8 cellular contexts compared by ENCODE assay signal in the genomic region with DNA sequence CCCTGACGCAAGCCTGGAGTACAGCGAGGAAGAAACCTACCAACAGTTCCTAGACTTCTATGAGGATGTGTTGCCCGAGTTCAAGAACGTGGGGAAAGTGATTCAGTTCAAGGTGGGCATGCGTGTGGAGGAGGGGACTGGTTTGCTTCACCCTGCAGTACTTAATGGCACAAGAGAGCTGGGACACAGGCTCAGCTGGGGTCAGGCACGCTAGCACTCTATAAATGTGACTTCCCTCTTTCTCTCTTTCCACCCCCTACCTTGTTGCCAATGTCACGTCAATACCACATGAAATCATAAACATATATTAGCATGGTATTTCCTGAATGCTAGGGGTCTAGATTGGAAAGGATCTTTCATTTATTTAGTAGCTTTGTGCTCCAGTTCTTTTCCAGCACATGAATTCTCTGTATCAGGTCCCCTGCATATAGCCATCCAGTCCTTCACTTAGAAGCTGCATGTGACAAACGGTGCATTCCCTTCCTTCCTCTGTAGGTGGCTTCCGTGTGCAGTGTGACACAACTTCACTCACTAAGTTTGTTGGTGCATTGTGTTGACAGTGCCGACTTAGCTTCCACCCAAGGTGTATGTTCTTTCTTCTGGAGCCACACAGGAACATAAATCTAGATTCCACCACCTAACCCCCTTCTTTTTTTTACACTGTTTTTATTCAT. TPM values are rescaled to one million over a fixed set of nuclear protein-coding genes. Genes with fewer than 3 reads are reported as not detected.
DNase-seq lines count a peak whose midpoint lies in the region; ATAC-seq, FAIRE-seq and TF ChIP-seq lines count a peak whose summit lies in the region.

No MANE protein-coding gene starts in this region.

- H3K4me1 ChIP-seq in A673 (ENCODE audit: insufficient read depth, low read length, poor library complexity, severe bottlenecking) (peaks cover 7% of the 10 kb centered on the region), SJCRH30 (peaks cover 27% of the 10 kb centered on the region), H1 (replicated peaks in 1 of 4; ENCODE audit: control insufficient read depth in 3 of 4, insufficient read depth in 4 of 4, low read length in 3 of 4) (peaks cover 1 to 10% (median 7%) of the 10 kb centered on the region in 4 experiments; a peak in 5 of 7 replicates), neuronal stem cell (ENCODE audit: control insufficient read depth in 2 of 2, insufficient read depth in 1 of 2, low read depth in 1 of 2, low read length in 2 of 2) (peaks cover 0 to 10% of the 10 kb centered on the region in 2 donors)

- H3K56ac ChIP-seq in H1 (replicated peaks; ENCODE audit: insufficient read length, low read depth, low read length), result no peak overlapping the region

- FAIRE-seq in H1 (lab: Jason Lieb, UNC), result peak; percentile 92

- no peak overlapping the region for H4K5ac ChIP-seq in H1 (ENCODE audit: insufficient read length, low read depth, low read length)

- H3K14ac ChIP-seq in H1 (ENCODE audit: insufficient read length) (no peak overlapping the region), neuronal stem cell (ENCODE audit: low read length) (no peak overlapping the region)

- intact Hi-C loops in A673 (cut with micrococcal nuclease; ENCODE audit: unreplicated experiment), result loop anchor here (2.0 kb wide), 1 partner anchor 55 kb away; no protein-coding TSS in a partner anchor

- H4K91ac ChIP-seq in H1 (replicated peaks; ENCODE audit: insufficient read length, low read length) (no peak overlapping the region), neuronal stem cell (ENCODE audit: low read depth, low read length, poor library complexity) (no peak overlapping the region)

- H4K20me1 ChIP-seq in H1 (replicated peaks in 1 of 2; ENCODE audit: control insufficient read depth in 1 of 2, insufficient read depth in 2 of 2, low read length in 2 of 2), result no peaks in the 10 kb centered on the region

- no peak for TF ChIP-seq EP300 in H1 (IDR thresholded peaks at IDR 0.05; ENCODE audit: borderline replicate concordance in 1 of 2, low read depth in 2 of 2, low read length in 2 of 2)

- DNase-seq in A673 (ENCODE audit: low spot score), result peak; percentile 74
- peak; percentile 15 to 47 for DNase-seq in SJCRH30
- no peak for DNase-seq in H1 (ENCODE audit: low read depth in 1 of 2, low spot score in 2 of 2)
- DNase-seq in neuronal stem cell (ENCODE audit: low spot score), result peak; percentile 3
- no peak for DNase-seq in NCI-H1092 (lab: John Stamatoyannopoulos, UW)

- H2BK5ac ChIP-seq in H1 (ENCODE audit: low read depth, low read length), result 0 out of 2 replicates have a peak overlapping the region, but pooled peaks have one; percentile 6
- no peak overlapping the region for H2BK5ac ChIP-seq in neuronal stem cell (ENCODE audit: low read length)

- WGBS in H1 (ENCODE audit: extremely low coverage in 1 of 2, insufficient coverage in 1 of 2, insufficient read length in 1 of 2, insufficient replicate concordance in 2 of 2, low coverage in 1 of 2, low lambda C conversion rate in 2 of 2, missing lambda C conversion rate in 1 of 2), 2 experiments, result 58% methylated on average over 8 of the region's 10 CpGs; no CpG with 5 or more reads in 1 of the 2 experiments
- no CpG with 5 or more reads among the region's 10 CpGs for WGBS in neuronal stem cell (ENCODE audit: extremely low coverage in 2 of 2, insufficient read length in 2 of 2, insufficient replicate concordance in 1 of 2), 2 donors

- H4K8ac ChIP-seq in H1 (ENCODE audit: extremely low read depth, insufficient read depth, low read length) (no peak overlapping the region), neuronal stem cell (ENCODE audit: low read depth, low read length) (no peak overlapping the region)

- TF ChIP-seq POLR2A in H1 (IDR thresholded peaks at IDR 0.05; ENCODE audit: control extremely low read depth in 1 of 2, low read depth in 2 of 2, low read length in 2 of 2), result no peak

- no peak overlapping the region for H2BK120ac ChIP-seq in H1 (replicated peaks; ENCODE audit: low read depth, low read length)
- H2BK120ac ChIP-seq in neuronal stem cell (ENCODE audit: low read depth, low read length), result no peak overlapping the region

- no peak overlapping the region for H2BK15ac ChIP-seq in H1 (ENCODE audit: low read length)
- H2BK15ac ChIP-seq in neuronal stem cell (ENCODE audit: low read length), result no peak overlapping the region

- H3K9ac ChIP-seq in H1 (replicated peaks in 1 of 4; ENCODE audit: extremely low read depth in 1 of 4, low read depth in 3 of 4, low read length in 3 of 4) (no peak overlapping the region), neuronal stem cell (ENCODE audit: low read depth, low read length, poor library complexity) (no peak overlapping the region)

- TF ChIP-seq CTCF in A673 (conservative IDR thresholded peaks at IDR 0.05; ENCODE audit: low read depth, low read length) (peak; percentile 64), GM12874 (IDR thresholded peaks at IDR 0.05; ENCODE audit: insufficient read depth, low read depth, low read length) (peak; percentile 50; the same call in 1 of the 2 replicates), H1 (IDR thresholded peaks at IDR 0.05; ENCODE audit: control extremely low read depth in 1 of 3, insufficient read depth in 1 of 3, low read depth in 1 of 3, low read length in 3 of 3) (peak; percentile 27 to 55 (median 31); a peak in 3 of 4 replicates)

- H3K79me2 ChIP-seq in H1 (ENCODE audit: control insufficient read depth in 1 of 2, insufficient read depth in 2 of 2, low read length in 2 of 2), result no peaks in the 10 kb centered on the region

- H3K4me2 ChIP-seq in H1 (ENCODE audit: insufficient read depth in 1 of 2, low read depth in 2 of 2, low read length in 2 of 2), result peak overlapping the region in 1 of 2 experiments; percentile 13; a peak in 1 of 4 replicates
- no peak overlapping the region for H3K4me2 ChIP-seq in neuronal stem cell (ENCODE audit: insufficient read depth, low read length, poor library complexity, severe bottlenecking)

- H3K36me3 ChIP-seq in A673 (ENCODE audit: insufficient read depth, low read length, poor library complexity, severe bottlenecking), result peaks cover 21% of the 10 kb centered on the region
- H3K36me3 ChIP-seq in SJCRH30, result peaks cover 38% of the 10 kb centered on the region
- H3K36me3 ChIP-seq in H1 (ENCODE audit: control insufficient read depth in 2 of 4, insufficient read depth in 4 of 4, low read length in 3 of 4), result peaks cover 0 to 26% (median 7%) of the 10 kb centered on the region in 4 experiments; a peak in 5 of 8 replicates
- peaks cover 4 to 87% of the 10 kb centered on the region in 2 donors for H3K36me3 ChIP-seq in neuronal stem cell (replicated peaks in 1 of 2; ENCODE audit: control insufficient read depth in 2 of 2, insufficient read depth in 2 of 2, low read length in 2 of 2)

- H2AFZ ChIP-seq in H1 (ENCODE audit: low read length), result no peak overlapping the region
- no peak overlapping the region for H2AFZ ChIP-seq in neuronal stem cell (ENCODE audit: low read length)

- peak; percentile 97 for ATAC-seq in HG02884 (IDR thresholded peaks at IDR 0.05; ENCODE audit: unreplicated experiment)
- ATAC-seq in GM21381 (IDR thresholded peaks at IDR 0.05; ENCODE audit: unreplicated experiment), result no peak

- H3K23me2 ChIP-seq in H1 (ENCODE audit: low read depth, low read length), result no peaks in the 10 kb centered on the region

- H3K9me3 ChIP-seq in A673 (ENCODE audit: low read depth, low read length, poor library complexity, severe bottlenecking) (no peaks in the 10 kb centered on the region), SJCRH30 (replicated peaks) (no peaks in the 10 kb centered on the region), H1 (ENCODE audit: insufficient read depth in 2 of 2, low read depth in 1 of 2, low read length in 1 of 2) (no peaks in the 10 kb centered on the region), neuronal stem cell (replicated peaks in 1 of 2; ENCODE audit: control insufficient read depth in 2 of 2, insufficient read depth in 1 of 2, low read depth in 1 of 2, low read length in 2 of 2) (no peaks in the 10 kb centered on the region)

- POLR2A ChIA-PET in A673 (lab: Charles Lee; ENCODE audit: low non-redundant PET), result no interaction called here
- POLR2A ChIA-PET in H1 (lab: Charles Lee; ENCODE audit: partially characterized antibody), result interaction anchor here (0.6 to 1.4 kb wide), 6 partner anchors 10 to 950 kb away, joined by 3 to 9 read pairs (median 4); a partner anchor contains a TSS

- H3K79me1 ChIP-seq in H1 (ENCODE audit: low read depth, low read length) (no peaks in the 10 kb centered on the region), neuronal stem cell (ENCODE audit: low read depth, low read length) (no peaks in the 10 kb centered on the region)

- H3K27ac ChIP-seq in A673 (ENCODE audit: low read depth, low read length, poor library complexity, severe bottlenecking) (no peak overlapping the region), SJCRH30 (no peak overlapping the region), H1 (ENCODE audit: low read depth, low read length) (peak overlapping the region; percentile 45; the same call in 1 of the 2 replicates), neuronal stem cell (replicated peaks; ENCODE audit: low read length) (no peak overlapping the region)

- H3K4ac ChIP-seq in H1 (replicated peaks; ENCODE audit: insufficient read length, low read depth, low read length), result no peak overlapping the region
- no peak overlapping the region for H3K4ac ChIP-seq in neuronal stem cell (ENCODE audit: low read length)

- H3K27me3 ChIP-seq in A673 (replicated peaks; ENCODE audit: insufficient read depth, low read depth, low read length, poor library complexity) (no peaks in the 10 kb centered on the region), SJCRH30 (no peaks in the 10 kb centered on the region), H1 (replicated peaks in 1 of 4; ENCODE audit: control insufficient read depth in 3 of 4, extremely low read depth in 1 of 4, insufficient read depth in 3 of 4, low read length in 3 of 4) (no peaks in the 10 kb centered on the region), neuronal stem cell (ENCODE audit: control insufficient read depth in 3 of 3, insufficient read depth in 3 of 3, low read depth in 1 of 3, low read length in 3 of 3) (no peaks in the 10 kb centered on the region)

- CTCF ChIA-PET in A673 (lab: Charles Lee), result interaction anchor here (0.5 to 1.3 kb wide), 2 partner anchors 106 to 306 kb away, joined by 3 to 5 read pairs; no protein-coding TSS in a partner anchor
- CTCF ChIA-PET in H1 (lab: Charles Lee; ENCODE audit: partially characterized antibody), result interaction anchor here (0.5 to 2.1 kb wide), 13 partner anchors 8 to 723 kb away, joined by 3 to 6 read pairs (median 5); no protein-coding TSS in a partner anchor

- no peak overlapping the region for H2BK20ac ChIP-seq in H1 (ENCODE audit: low read length)

- peak overlapping the region; percentile 20; the same call in 1 of the 2 replicates for H2BK12ac ChIP-seq in H1 (ENCODE audit: low read depth, low read length)
- no peak overlapping the region for H2BK12ac ChIP-seq in neuronal stem cell (ENCODE audit: low read length)

- H2AK5ac ChIP-seq in H1 (ENCODE audit: low read depth, low read length) (no peak overlapping the region), neuronal stem cell (ENCODE audit: low read depth, low read length) (no peak overlapping the region)

- H3K18ac ChIP-seq in H1 (ENCODE audit: extremely low read depth, low read length), result no peak overlapping the region; the same call in 1 of the 2 replicates
- H3K18ac ChIP-seq in neuronal stem cell (ENCODE audit: low read length), result no peak overlapping the region

- H3K4me3 ChIP-seq in A673 (ENCODE audit: low read depth, low read length, poor library complexity, severe bottlenecking), result no peak overlapping the region
- no peak overlapping the region for H3K4me3 ChIP-seq in SJCRH30
- no peak overlapping the region; a peak in 1 of 8 replicates for H3K4me3 ChIP-seq in H1 (ENCODE audit: extremely low read depth in 1 of 4, insufficient read depth in 2 of 4, low read depth in 3 of 4, low read length in 4 of 4)
- H3K4me3 ChIP-seq in neuronal stem cell (ENCODE audit: low read length in 2 of 2), result no peak overlapping the region

- TF ChIP-seq RAD21 in H1 (IDR thresholded peaks at IDR 0.05 in 1 of 2, conservative IDR thresholded peaks at IDR 0.05 in 1 of 2; ENCODE audit: low read depth in 2 of 2, low read length in 2 of 2), result peak; percentile 46 to 62

- no TSS peak for BruUV-seq in A673 (replicated peaks; lab: Mats Ljungman, UMichigan)

- H3K23ac ChIP-seq in H1 (ENCODE audit: insufficient read length) (no peak overlapping the region), neuronal stem cell (ENCODE audit: low read depth, low read length, poor library complexity) (no peak overlapping the region)

RNA-seq across cellular contexts. Expression of a gene that starts 25.6 kb away (rescaled TPM):
- total RNA-seq in A673 (2021), result 16.1 and 18.1 TPM in 2 replicates
- total RNA-seq in SJCRH30 (2014; rRNA removed; shearing (Covaris generic)), result 7.3 and 10.6 TPM in 2 replicates
- total RNA-seq in H1 (2021; fragmentation: NEBNext Ultra II Directional; extraction: Animal tissue kit (Norgen Biotek cat#: 25700)), result 6.9 and 7.6 TPM in 2 replicates
- polyA plus RNA-seq in H1 (2011; rRNA removed), result 2.4 and 3.9 TPM in 2 replicates
- polyA plus RNA-seq in H1 (2011; cell fraction: cytosol; rRNA removed), result 6.4 TPM
- polyA plus RNA-seq in H1 (2011; cell fraction: nucleus; rRNA removed), result 2.9 TPM
- 9.3 to 17.0 TPM (median 12.7 TPM) in 4 replicates for polyA plus RNA-seq in H1 (2012, experiment 1 of 2)
- 3.1 TPM for polyA plus RNA-seq in H1 (2012, experiment 2 of 2)
- 10.5 TPM for polyA plus RNA-seq in H1 (2013, experiment 1 of 2)
- polyA plus RNA-seq in H1 (2013, experiment 2 of 2), result 9.5 TPM
- polyA minus RNA-seq in H1 (2011; rRNA and poly(A)+ RNA removed), result 2.3 and 2.5 TPM in 2 replicates
- 2.7 TPM for polyA minus RNA-seq in H1 (2011; cell fraction: cytosol; rRNA and poly(A)+ RNA removed)
- 5.1 TPM for polyA minus RNA-seq in H1 (2011; cell fraction: nucleus; rRNA and poly(A)+ RNA removed)
- polyA plus RNA-seq in neuronal stem cell (2013, experiment 1 of 2), result 10.1 TPM
- polyA plus RNA-seq in neuronal stem cell (2013, experiment 2 of 2), result 9.7 TPM

RNA-seq across cellular contexts. Expression of a gene that starts 38.7 kb away (rescaled TPM):
- total RNA-seq in A673 (2021), result 55.3 and 59.3 TPM in 2 replicates
- total RNA-seq in SJCRH30 (2014; rRNA removed; shearing (Covaris generic)), result 205 and 230 TPM in 2 replicates
- total RNA-seq in H1 (2021; fragmentation: NEBNext Ultra II Directional; extraction: Animal tissue kit (Norgen Biotek cat#: 25700)), result 230 and 237 TPM in 2 replicates
- polyA plus RNA-seq in H1 (2011; rRNA removed), result 41.3 and 88.2 TPM in 2 replicates
- 114 TPM for polyA plus RNA-seq in H1 (2011; cell fraction: cytosol; rRNA removed)
- 36.2 TPM for polyA plus RNA-seq in H1 (2011; cell fraction: nucleus; rRNA removed)
- 105 to 192 TPM (median 134 TPM) in 4 replicates for polyA plus RNA-seq in H1 (2012, experiment 1 of 2)
- 32.4 TPM for polyA plus RNA-seq in H1 (2012, experiment 2 of 2)
- polyA plus RNA-seq in H1 (2013, experiment 1 of 2), result 128 TPM
- polyA plus RNA-seq in H1 (2013, experiment 2 of 2), result 123 TPM
- 53.8 and 103 TPM in 2 replicates for polyA minus RNA-seq in H1 (2011; rRNA and poly(A)+ RNA removed)
- 86.9 TPM for polyA minus RNA-seq in H1 (2011; cell fraction: cytosol; rRNA and poly(A)+ RNA removed)
- 109 TPM for polyA minus RNA-seq in H1 (2011; cell fraction: nucleus; rRNA and poly(A)+ RNA removed)
- polyA plus RNA-seq in neuronal stem cell (2013, experiment 1 of 2), result 88.1 TPM
- polyA plus RNA-seq in neuronal stem cell (2013, experiment 2 of 2), result 91.4 TPM

Comparison
In these comparisons a context has a peak if more than half of its experiments do, and no peak if none do; other contexts are left out.
1. DNase-seq: peak in A673 (single experiment), SJCRH30 (2 of 2) and neuronal stem cell (single experiment); none in H1 (0 of 2) and NCI-H1092 (single experiment).
2. Peak in every context shown above with its lines, with median percentiles within 50 percentile points of each other: CTCF ChIP-seq.